Comparison of ENCODE assay signal across 3 cellular contexts in the genomic region with DNA sequence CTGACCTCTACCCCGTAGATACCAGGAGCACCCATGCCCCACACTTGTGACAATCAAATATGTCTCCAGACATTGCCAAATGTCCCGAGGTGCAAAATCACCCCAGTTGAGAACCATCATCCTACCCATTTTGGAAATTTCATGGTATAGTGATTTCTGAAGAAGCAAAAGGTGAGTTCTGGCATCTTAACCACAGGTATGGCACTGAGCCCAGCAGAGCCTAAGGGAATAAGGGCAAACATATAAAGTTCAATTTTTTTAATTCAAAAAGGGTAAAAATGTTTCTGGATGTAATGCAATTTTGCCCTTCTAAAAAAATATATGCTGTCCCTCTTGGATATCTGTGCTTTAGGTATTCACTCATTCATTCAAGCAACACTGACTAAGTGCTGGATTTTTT.
"Had no signal": no experiment of that assay in that cellular context is flagged by ENCODE, and none has a peak within 500 bp of the region (broad histone marks: within the 10 kb centered on the region; RNA-seq: fewer than 3 reads in every experiment).

No MANE protein-coding gene starts in this region.

- H3K4me3 ChIP-seq: GM12878 had no signal

- DNase-seq: GDM1, GF-D8 had no signal
